13 cellular contexts compared by ENCODE assay signal in genomic region chr5:160169326-160169725, GRCh38. TPM values are rescaled to one million over a fixed set of nuclear protein-coding genes. Genes with fewer than 3 reads are reported as not detected.
A peak's percentile ranks its signal among the peaks of the same experiment; 100 is the strongest.
DNase-seq lines count a peak whose midpoint lies in the region; ATAC-seq, FAIRE-seq and TF ChIP-seq lines count a peak whose summit lies in the region.
"Had no signal": no experiment of that assay in that cellular context is flagged by ENCODE, and none has a peak within 500 bp of the region (broad histone marks: within the 10 kb centered on the region; RNA-seq: fewer than 3 reads in every experiment).

No MANE protein-coding gene starts in this region.

- ATAC-seq in gastroesophageal sphincter, result no peak
- ATAC-seq in HG03159 (IDR thresholded peaks at IDR 0.05; ENCODE audit: unreplicated experiment), result no peak
- ATAC-seq: left lung had no signal

- H3K4me3 ChIP-seq in gastroesophageal sphincter (no peak overlapping the region), skin epidermis (no peak overlapping the region)
- H3K4me3 ChIP-seq: left lung had no signal

- H3K4me1 ChIP-seq in gastroesophageal sphincter, result peaks cover 2 to 30% (median 11%) of the 10 kb centered on the region in 3 donors

- TF ChIP-seq EP300 in gastroesophageal sphincter (IDR thresholded peaks at IDR 0.05), result no peak

- H3K27me3 ChIP-seq in gastroesophageal sphincter, result no peaks in the 10 kb centered on the region
- H3K27me3 ChIP-seq: left lung had no signal

- H3K9me3 ChIP-seq in gastroesophageal sphincter, result no peaks in the 10 kb centered on the region
- H3K9me3 ChIP-seq: left lung had no signal

- FAIRE-seq in H54 (lab: Jason Lieb, UNC), result peak; percentile 27
- FAIRE-seq: G401.6 had no signal

- WGBS in gastroesophageal sphincter (ENCODE audit: low coverage in 1 of 2), 2 donors, result 33 to 74% methylated on average over 1 to 3 of the region's 3 CpGs

- no peaks in the 10 kb centered on the region for H3K36me3 ChIP-seq in gastroesophageal sphincter
- H3K36me3 ChIP-seq: left lung had no signal

- peak; percentile 71 for DNase-seq in H54 (ENCODE audit: insufficient read length, low spot score)
- DNase-seq in amniotic epithelial cell (ENCODE audit: low read depth), result peak; percentile 86
- DNase-seq in HUDEP-2 (lab: John Stamatoyannopoulos, UW; ENCODE audit: unreplicated experiment in 76 of 76), result no peak
- no peak for DNase-seq in HK-2 (ENCODE audit: unreplicated experiment)
- DNase-seq in activated CD4-positive, alpha-beta T cell treated with anti-CD3 and anti-CD28 coated beads for 48 hours, result no peak
- DNase-seq: left lung, NCI-H1417 treated with DMSO at 0.1 percent for 48 hours had no signal

- no peak for TF ChIP-seq CTCF in gastroesophageal sphincter (IDR thresholded peaks at IDR 0.05)

- TF ChIP-seq POLR2A in H54 (IDR thresholded peaks at IDR 0.05; ENCODE audit: low read depth, low read length), result no peak
- no peak for TF ChIP-seq POLR2A in gastroesophageal sphincter (IDR thresholded peaks at IDR 0.05)

- H3K27ac ChIP-seq in gastroesophageal sphincter (peak overlapping the region in 3 of 4 donors; percentile 24 to 43 (median 37)), skin epidermis (peak overlapping the region in 12 of 21 experiments; percentile 6 to 70 (median 44))
- H3K27ac ChIP-seq: HL-60, left lung had no signal

RNA-seq across cellular contexts. Expression of gene PWWP2A, which starts 50.1 kb away (rescaled TPM):
- 10 to 100 TPM; 18.3 to 34.7 (median 28.8) TPM for total RNA-seq in gastroesophageal sphincter

RNA-seq across cellular contexts. Expression of gene FABP6, which starts 60.0 kb away (rescaled TPM):
- total RNA-seq in gastroesophageal sphincter, result not detected
- total RNA-seq: activated T-helper 1 cell treated with anti-CD3 and anti-CD28 coated beads, Interleukin-12 subunit alpha, Interleukin-12 subunit beta, Interleukin-2, Interleukin-4 antibody, amounts not matched to agents 30 ng/mL and 10 ng/mL and 1 ng/mL, durations not matched to agents 14 hours and 24 hours and 36 hours had no signal

Comparison
In these comparisons a context has a peak if more than half of its experiments do, and no peak if none do; other contexts are left out.
1. DNase-seq: peak in H54 (single experiment) and amniotic epithelial cell (single experiment); none in HUDEP-2 (0 of 76), HK-2 (single experiment) and activated CD4-positive, alpha-beta T cell treated with anti-CD3 and anti-CD28 coated beads for 48 hours (single experiment).